1 cellular context compared by ENCODE assay signal in genomic region chr1:40257688-40258444, GRCh38.
TF ChIP-seq lines count a peak whose summit lies in the region.

Gene ZMPSTE24 (plus strand): TSS chr1:40258236. CDS start chr1:40258272, 36 bp downstream.

TF ChIP-seq in HepG2, 621 proteins besides CTCF, POLR2A, EP300 and RAD21 (continued from another document and continues in another):
- TF ChIP-seq PRDM4 (CRISPR knock-in tag; IDR thresholded peaks at IDR 0.05; ENCODE audit: borderline replicate concordance) (no peak), DZIP1 (CRISPR knock-in tag; IDR thresholded peaks at IDR 0.05) (peak; percentile 87; the same call in 1 of the 2 replicates), ATF6 (CRISPR knock-in tag; conservative IDR thresholded peaks at IDR 0.05) (no peak), HMGXB4 (CRISPR knock-in tag; IDR thresholded peaks at IDR 0.05; ENCODE audit: borderline replicate concordance in 1 of 2, low read depth in 1 of 2) (peak; percentile 82 to 95; a peak in 3 of 4 replicates), ZNF619 (CRISPR knock-in tag; IDR thresholded peaks at IDR 0.05) (0 out of 2 replicates have a peak, but pooled peaks have one; percentile 28), ZFP36L2 (CRISPR knock-in tag; IDR thresholded peaks at IDR 0.05) (no peak), KDM4B (CRISPR knock-in tag; IDR thresholded peaks at IDR 0.05) (no peak), CERS6 (CRISPR knock-in tag; IDR thresholded peaks at IDR 0.05) (no peak), MBD4 (IDR thresholded peaks at IDR 0.05; ENCODE audit: borderline replicate concordance, low read length) (no peak), ZNF10 (CRISPR knock-in tag; IDR thresholded peaks at IDR 0.05; ENCODE audit: borderline replicate concordance, low read depth) (no peak), RFXANK (CRISPR knock-in tag; IDR thresholded peaks at IDR 0.05) (no peak; the same call in 1 of the 2 replicates), ATF7 (IDR thresholded peaks at IDR 0.05) (0 out of 2 replicates have a peak, but pooled peaks have one; percentile 5), ATF7 (CRISPR knock-in tag; IDR thresholded peaks at IDR 0.05) (peak; percentile 79; the same call in 1 of the 2 replicates), ZNF124 (CRISPR knock-in tag; IDR thresholded peaks at IDR 0.05) (peak; percentile 83; the same call in 1 of the 2 replicates), ZNF781 (CRISPR knock-in tag; IDR thresholded peaks at IDR 0.05; ENCODE audit: borderline replicate concordance, not compliant biosample characterization) (peak; percentile 70), ZNF644 (CRISPR knock-in tag; IDR thresholded peaks at IDR 0.05; ENCODE audit: low read depth) (no peak), ZNF143 (CRISPR knock-in tag; IDR thresholded peaks at IDR 0.05) (no peak; the same call in 1 of the 2 replicates), ADNP (CRISPR knock-in tag; IDR thresholded peaks at IDR 0.05) (no peak), ZSCAN29 (CRISPR knock-in tag; conservative IDR thresholded peaks at IDR 0.05) (no peak; the same call in 1 of the 2 replicates), ZNF629 (CRISPR knock-in tag; conservative IDR thresholded peaks at IDR 0.05) (no peak), TAF1 (CRISPR knock-in tag; IDR thresholded peaks at IDR 0.05) (peak; percentile 89), ZBTB39 (CRISPR knock-in tag; IDR thresholded peaks at IDR 0.05) (no peak), ZMYM2 (CRISPR knock-in tag; IDR thresholded peaks at IDR 0.05) (peak; percentile 74), MED13 (CRISPR knock-in tag; IDR thresholded peaks at IDR 0.05) (no peak), ZNF232 (CRISPR knock-in tag; IDR thresholded peaks at IDR 0.05; ENCODE audit: borderline replicate concordance) (no peak), RBM22 (optimal IDR thresholded peaks at IDR 0.05; ENCODE audit: low read length) (no peak), GATA4 (IDR thresholded peaks at IDR 0.05; ENCODE audit: borderline replicate concordance, low read depth) (no peak), ZNF333 (CRISPR knock-in tag; IDR thresholded peaks at IDR 0.05; ENCODE audit: borderline replicate concordance) (no peak), MTERF4 (CRISPR knock-in tag; IDR thresholded peaks at IDR 0.05) (peak; percentile 66; the same call in 1 of the 2 replicates), FOXA1 (IDR thresholded peaks at IDR 0.05) (no peak), FOXA1 (CRISPR knock-in tag; IDR thresholded peaks at IDR 0.05) (peak; percentile 44), ZNF678 (CRISPR knock-in tag; IDR thresholded peaks at IDR 0.05) (no peak), ATF3 (CRISPR knock-in tag; IDR thresholded peaks at IDR 0.05) (no peak; the same call in none of the 2 replicates), THAP8 (CRISPR knock-in tag; IDR thresholded peaks at IDR 0.05; ENCODE audit: borderline replicate concordance) (no peak), TBP (CRISPR knock-in tag; IDR thresholded peaks at IDR 0.05) (no peak), TARDBP (CRISPR knock-in tag; IDR thresholded peaks at IDR 0.05) (peak; percentile 95), KAT8 (CRISPR knock-in tag; IDR thresholded peaks at IDR 0.05) (peak; percentile 99), ZNF12 (CRISPR knock-in tag; IDR thresholded peaks at IDR 0.05) (peak; percentile 78; the same call in 1 of the 2 replicates), ZNF335 (CRISPR knock-in tag; IDR thresholded peaks at IDR 0.05) (peak; percentile 93), ZNF670 (CRISPR knock-in tag; IDR thresholded peaks at IDR 0.05; ENCODE audit: borderline replicate concordance) (peak; percentile 98), ZNF784 (CRISPR knock-in tag; IDR thresholded peaks at IDR 0.05; ENCODE audit: borderline replicate concordance) (peak; percentile 82), ZNF513 (CRISPR knock-in tag; conservative IDR thresholded peaks at IDR 0.05) (no peak), ZNF280B (CRISPR knock-in tag; IDR thresholded peaks at IDR 0.05; ENCODE audit: borderline replicate concordance) (0 out of 2 replicates have a peak, but pooled peaks have one; percentile 42), HHEX (CRISPR knock-in tag; IDR thresholded peaks at IDR 0.05) (peak; percentile 75), MED1 (CRISPR knock-in tag; IDR thresholded peaks at IDR 0.05) (peak; percentile 61; the same call in 1 of the 2 replicates)
